ENCODE assay signal across 36 cellular contexts in genomic region chr12:73699318-73699717, GRCh38.
"Had no signal": no experiment of that assay in that cellular context is flagged by ENCODE, and none has a peak within 500 bp of the region (broad histone marks: within the 10 kb centered on the region; RNA-seq: fewer than 3 reads in every experiment).

No MANE protein-coding gene starts in this region.

- H3K4me3 ChIP-seq: MG63 had no signal

- H3K36me3 ChIP-seq: MG63 had no signal

- H3K9me3 ChIP-seq: MG63 had no signal

- H3K9ac ChIP-seq: KMS-11 had no signal

- H3K4me2 ChIP-seq: KMS-11 had no signal

- H3K27ac ChIP-seq: KMS-11 had no signal

- DNase-seq: Karpas-422, Kasumi-1, MG63, MM.1S, MV-4-11, NCI-H1048, NCI-H1092, NCI-H1092 treated with DMSO at 0.1 percent for 48 hours, NCI-H1105, NCI-H1105 treated with DMSO at 0.1 percent for 48 hours, NCI-H1417, NCI-H1417 treated with DMSO at 0.1 percent for 48 hours, NCI-H1436, NCI-H1436 treated with DMSO at 0.1 percent for 48 hours, NCI-H146, NCI-H1694, NCI-H1694 treated with DMSO at 0.1 percent for 48 hours, NCI-H187, NCI-H187 treated with DMSO at 0.1 percent for 48 hours, NCI-H1930, NCI-H2029, NCI-H2029 treated with DMSO at 0.1 percent for 48 hours, NCI-H2081, NCI-H2081 treated with DMSO at 0.1 percent for 48 hours, NCI-H2107, NCI-H2171, NCI-H2171 treated with DMSO at 0.1 percent for 48 hours, NCI-H2227 treated with DMSO at 0.1 percent for 48 hours, NCI-H226, NCI-H345, NCI-H446, NCI-H446 treated with DMSO at 0.1 percent for 48 hours, NCI-H510A, NCI-H510A treated with DMSO at 0.1 percent for 48 hours, NCI-H524 had no signal

- H3K27me3 ChIP-seq: MG63 had no signal
